8 cellular contexts compared by ENCODE assay signal in the genomic region with DNA sequence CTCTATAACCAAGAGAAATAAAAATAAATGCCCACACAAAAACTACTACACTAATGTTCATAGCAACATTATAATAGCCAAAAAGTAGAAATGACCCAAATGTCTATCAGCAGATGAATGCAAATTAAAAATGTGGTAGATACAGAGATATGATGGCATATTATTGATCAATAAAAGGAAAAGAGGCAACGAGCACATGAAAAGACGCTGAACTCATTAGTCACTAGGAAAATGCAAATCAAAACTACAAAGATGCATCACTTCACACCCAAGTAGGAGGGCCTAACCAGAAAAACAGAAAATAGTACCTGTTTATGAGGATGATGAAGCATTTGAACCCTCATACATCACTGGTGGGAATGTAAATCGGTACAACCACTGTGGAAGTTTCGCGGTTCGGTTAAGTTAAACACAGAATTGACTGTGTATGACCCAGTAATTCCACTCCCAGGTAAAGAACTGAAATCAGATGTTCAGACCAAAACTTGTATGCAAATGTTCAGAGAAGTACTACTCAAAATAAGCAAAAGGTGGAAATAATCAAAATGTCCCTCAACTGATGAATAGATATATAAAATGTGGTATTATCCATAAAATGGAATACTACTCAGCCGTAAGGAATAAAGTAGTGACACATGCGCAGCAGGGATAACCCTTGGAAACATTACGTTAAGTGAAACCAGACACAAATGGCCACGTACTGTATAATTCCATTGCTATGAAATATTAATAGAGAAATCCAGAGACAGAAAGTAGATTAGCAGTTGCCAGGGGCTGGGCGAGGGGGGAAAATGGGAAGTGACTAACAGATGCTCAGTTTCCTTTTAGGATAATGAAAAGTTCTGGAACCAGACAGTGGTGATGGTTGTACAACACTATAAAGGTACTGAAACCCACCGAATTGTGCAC. TPM values are rescaled to one million over a fixed set of nuclear protein-coding genes. Genes with fewer than 3 reads are reported as not detected.
DNase-seq lines count a peak whose midpoint lies in the region; ATAC-seq, FAIRE-seq and TF ChIP-seq lines count a peak whose summit lies in the region.

No MANE protein-coding gene starts in this region.

- H3K4me1 ChIP-seq in GM12878 (ENCODE audit: control insufficient read depth, insufficient read depth, low read length) = peaks cover 12% of the 10 kb centered on the region
- peaks cover 0 to 58% (median 5%) of the 10 kb centered on the region in 3 donors for H3K4me1 ChIP-seq in gastroesophageal sphincter

- TF ChIP-seq EP300 in GM12878 (IDR thresholded peaks at IDR 0.05; ENCODE audit: borderline replicate concordance in 1 of 2, control insufficient read depth in 1 of 2, low read depth in 2 of 2, low read length in 2 of 2) (peak; percentile 93 to 94), gastroesophageal sphincter (IDR thresholded peaks at IDR 0.05) (no peak)

- no peaks in the 10 kb centered on the region for H4K20me1 ChIP-seq in GM12878 (ENCODE audit: control insufficient read depth, insufficient read depth)

- H3K4me3 ChIP-seq in NB4 (ENCODE audit: low read depth, low read length) (peak overlapping the region; percentile 37), GM12878 (peak overlapping the region; percentile 73), gastroesophageal sphincter (no peak overlapping the region)

- peak overlapping the region; percentile 100 for H3K27ac ChIP-seq in GM12878 (ENCODE audit: control insufficient read depth, insufficient read depth)
- no peak overlapping the region for H3K27ac ChIP-seq in gastroesophageal sphincter

- H3K9ac ChIP-seq in GM12878 (ENCODE audit: control insufficient read depth, insufficient read depth, low read length) = peak overlapping the region; percentile 100

- in situ Hi-C loops in GM12878 (cut with MboI) = loop anchor here (25.0 kb wide), 1 partner anchor 1807 kb away; no protein-coding TSS in a partner anchor
- in situ Hi-C loops in ACHN (cut with HindIII; ENCODE audit: low pct_ligation_motif_present, low pct_unique_long_range_greater_than_20kb, low sequenced_read_pairs) = no loop called here

- RAD21 ChIA-PET in GM12878 (lab: Charles Lee; ENCODE audit: unreplicated experiment) = interaction anchor here (1.4 to 4.0 kb wide), 2 partner anchors 17 kb away, joined by 8 to 100 read pairs; no protein-coding TSS in a partner anchor

- H3K9me3 ChIP-seq in GM12878 (replicated peaks; ENCODE audit: control insufficient read depth, insufficient read depth, low read length) = peaks cover 2% of the 10 kb centered on the region; the same call in 2 of the 3 replicates
- no peaks in the 10 kb centered on the region for H3K9me3 ChIP-seq in gastroesophageal sphincter

- TF ChIP-seq CTCF in NB4 (IDR thresholded peaks at IDR 0.05; ENCODE audit: low read depth, low read length) = no peak
- no peak for TF ChIP-seq CTCF in GM12878 (IDR thresholded peaks at IDR 0.05 in 2 of 3, conservative IDR thresholded peaks at IDR 0.05 in 1 of 3; ENCODE audit: control insufficient read depth in 2 of 3, extremely low read depth in 1 of 3, insufficient read depth in 1 of 3, low read depth in 3 of 3, low read length in 3 of 3)
- no peak for TF ChIP-seq CTCF in gastroesophageal sphincter (IDR thresholded peaks at IDR 0.05)

- TSS peak; percentile 20 for BruUV-seq in GM12878 (replicated peaks; lab: Mats Ljungman, UMichigan)

- ATAC-seq in GM12878 (peak; percentile 49), gastroesophageal sphincter (no peak)

- SMC1A ChIA-PET in GM12878 (lab: Charles Lee; ENCODE audit: uncharacterized antibody, unreplicated experiment) = interaction anchor here (5.3 to 7.5 kb wide), 2 partner anchors 17 kb away, joined by 100 to 121 read pairs; no protein-coding TSS in a partner anchor

- no peak overlapping the region for H2AFZ ChIP-seq in GM12878 (ENCODE audit: control insufficient read depth, low read depth, low read length)

- WGBS in GM12878 (ENCODE audit: insufficient coverage, insufficient replicate concordance, low lambda C conversion rate, missing lambda C conversion rate) = 0% methylated on average over 12 of the region's 12 CpGs
- 85 to 87% methylated on average over 11 to 12 of the region's 12 CpGs for WGBS in gastroesophageal sphincter (ENCODE audit: low coverage in 1 of 2), 2 donors

- peak overlapping the region; percentile 79 for H3K4me2 ChIP-seq in GM12878 (ENCODE audit: control insufficient read depth, insufficient read depth)

- CTCF ChIA-PET in GM12878 (lab: Yijun Ruan, JAX) = interaction anchor here (1.1 to 1.4 kb wide), 2 partner anchors 17 to 20 kb away, joined by 3 to 4 read pairs; no protein-coding TSS in a partner anchor

- H3K36me3 ChIP-seq in GM12878 (ENCODE audit: control insufficient read depth in 2 of 2, insufficient read depth in 2 of 2, low read length in 1 of 2) (no peaks in the 10 kb centered on the region; a peak in 2 of 4 replicates), gastroesophageal sphincter (no peaks in the 10 kb centered on the region)

- H3K27me3 ChIP-seq in GM12878 (replicated peaks in 1 of 2; ENCODE audit: control insufficient read depth in 2 of 2, insufficient read depth in 2 of 2, low read length in 1 of 2) = no peaks in the 10 kb centered on the region
- no peaks in the 10 kb centered on the region for H3K27me3 ChIP-seq in gastroesophageal sphincter

- DNase-seq in GM19239 (ENCODE audit: insufficient read length, low spot score) = no peak
- DNase-seq in NB4 (ENCODE audit: low read depth) = no peak
- peak; percentile 98 for DNase-seq in GM12878 (ENCODE audit: low read depth, low spot score)
- DNase-seq in stimulated activated CD4-positive, alpha-beta T cell treated with anti-CD3 and anti-CD28 coated beads, Interleukin-4, amount 100 ng/mL, for 4 hours = peak; percentile 23 to 47
- no peak for DNase-seq in posterior cingulate gyrus
- DNase-seq in ACHN = no peak
- no peak for DNase-seq in SIG-M5 treated with dmso at 0.1 percent for 504 hours (lab: John Stamatoyannopoulos, UW; ENCODE audit: unreplicated experiment)

- POLR2A ChIA-PET in GM12878 (lab: Charles Lee) = interaction anchor here (4.2 to 7.8 kb wide), 2 partner anchors 16 to 17 kb away, joined by 102 to 107 read pairs; no protein-coding TSS in a partner anchor

- no peak for TF ChIP-seq POLR2A in NB4 (IDR thresholded peaks at IDR 0.05; ENCODE audit: extremely low read depth, insufficient read length)
- TF ChIP-seq POLR2A in GM12878 (IDR thresholded peaks at IDR 0.05; ENCODE audit: low read depth, low read length) = peak; percentile 55; the same call in 1 of the 2 replicates
- TF ChIP-seq POLR2A in gastroesophageal sphincter (IDR thresholded peaks at IDR 0.05) = no peak

- H3K79me2 ChIP-seq in GM12878 (ENCODE audit: control insufficient read depth, insufficient read depth, low read length) = peaks cover 80% of the 10 kb centered on the region

- FAIRE-seq in GM19239 (lab: Jason Lieb, UNC) (peak; percentile 88), GM12878 (lab: Jason Lieb, UNC) (peak; percentile 91)

- no peak for TF ChIP-seq RAD21 in GM12878 (IDR thresholded peaks at IDR 0.05; ENCODE audit: insufficient read depth, low read depth, low read length)

- intact Hi-C loops in GM12878 (cut with micrococcal nuclease; ENCODE audit: unreplicated experiment) = loop anchor here (1.0 to 10.0 kb wide), 3 partner anchors 18 to 185 kb away; no protein-coding TSS in a partner anchor
- intact Hi-C loops in posterior cingulate gyrus (cut with DNase I) = loop anchor here (5.0 kb wide), 1 partner anchor 157 kb away; a partner anchor contains a TSS

TF ChIP-seq in GM12878, 131 proteins besides CTCF, POLR2A, EP300 and RAD21 (continues in another document):
- TF ChIP-seq MEF2A (IDR thresholded peaks at IDR 0.05; ENCODE audit: insufficient read depth, low read depth, low read length) = peak; percentile 58; the same call in 1 of the 2 replicates
- no peak for TF ChIP-seq PML (IDR thresholded peaks at IDR 0.05; ENCODE audit: low read length)
- no peak for TF ChIP-seq KAT2A (conservative IDR thresholded peaks at IDR 0.05; ENCODE audit: control insufficient read depth, low read depth, low read length)

RNA-seq across cellular contexts. Expression of a gene that starts 3.1 kb away (rescaled TPM):
- total RNA-seq in GM12878 (2013; cell fraction: nucleolus; rRNA removed) = 676 and 708 TPM in 2 replicates
- total RNA-seq in GM12878 (2014; rRNA removed) (59.0 and 70.8 TPM in 2 replicates), GM12878 (2014; rRNA removed; fragmentation: Illumina TruSeq; extraction: Trizol) (69.9 and 80.4 TPM in 2 replicates), GM12878 (2021) (96.6 and 99.3 TPM in 2 replicates), gastroesophageal sphincter (10 to 100 TPM; 39.2 to 83.1 (median 51.5) TPM)
- polyA plus RNA-seq in GM12878 (2011; ENCODE audit: low read depth) = 58.8 TPM
- polyA plus RNA-seq in GM12878 (2011; rRNA removed) (104 and 161 TPM in 2 replicates), GM12878 (2014; fragmentation: Illumina TruSeq; extraction: Trizol) (81.1 and 116 TPM in 2 replicates), GM12878 (2014; fragmentation: Nextera tagmentation; extraction: Ambion mirVana) (10 to 100 TPM; 21.2 to 39.0 TPM), GM12878 (2014; rRNA removed) (53.9 and 68.2 TPM in 2 replicates), GM12878 (2016; fragmentation: Nextera tagmentation; extraction: Ambion mirVana) (100 to 1,000 TPM in 1 of 2 experiments, 10 to 100 TPM in 1; 95.2 to 115 TPM)
- polyA plus RNA-seq in GM12878 (2011; cell fraction: cytosol; rRNA removed) = 28.8 and 36.5 TPM in 2 replicates
- polyA plus RNA-seq in GM12878 (2011; cell fraction: nucleus; rRNA removed) = 106 and 121 TPM in 2 replicates
- 83.2 and 96.2 TPM in 2 replicates for polyA plus RNA-seq in GM12878 (2012)
- polyA minus RNA-seq in GM12878 (2011; rRNA and poly(A)+ RNA removed) = 75.9 and 98.8 TPM in 2 replicates
- polyA minus RNA-seq in GM12878 (2011; cell fraction: cytosol; rRNA and poly(A)+ RNA removed) = 30.8 and 37.0 TPM in 2 replicates
- polyA minus RNA-seq in GM12878 (2011; cell fraction: nucleus; rRNA and poly(A)+ RNA removed) = 81.0 and 94.2 TPM in 2 replicates

RNA-seq across cellular contexts. Expression of a gene that starts 32.2 kb away (rescaled TPM):
- not detected in 2 replicates for total RNA-seq in GM12878 (2013; cell fraction: nucleolus; rRNA removed)
- 0.23 TPM in 1 of 2 replicates, not detected in the other for total RNA-seq in GM12878 (2014; rRNA removed)
- not detected in 2 replicates for total RNA-seq in GM12878 (2014; rRNA removed; fragmentation: Illumina TruSeq; extraction: Trizol)
- 0.08 TPM in 1 of 2 replicates, not detected in the other for total RNA-seq in GM12878 (2021)
- not detected for polyA plus RNA-seq in GM12878 (2011; ENCODE audit: low read depth)
- not detected in 2 replicates for polyA plus RNA-seq in GM12878 (2011; rRNA removed)
- 0.01 TPM in 1 of 2 replicates, not detected in the other for polyA plus RNA-seq in GM12878 (2011; cell fraction: cytosol; rRNA removed)
- polyA plus RNA-seq in GM12878 (2011; cell fraction: nucleus; rRNA removed) = 0.04 and 0.06 TPM in 2 replicates
- 0.13 and 0.28 TPM in 2 replicates for polyA plus RNA-seq in GM12878 (2012)
- not detected in 2 replicates for polyA plus RNA-seq in GM12878 (2014; fragmentation: Illumina TruSeq; extraction: Trizol)
- polyA plus RNA-seq in GM12878 (2014; fragmentation: Nextera tagmentation; extraction: Ambion mirVana) = under 1 TPM in 1 of 2 experiments, not detected in 1; 0.11 TPM
- 0.04 TPM in 1 of 2 replicates, not detected in the other for polyA plus RNA-seq in GM12878 (2014; rRNA removed)
- not detected for polyA plus RNA-seq in GM12878 (2016; fragmentation: Nextera tagmentation; extraction: Ambion mirVana)
- not detected in 2 replicates for polyA minus RNA-seq in GM12878 (2011; rRNA and poly(A)+ RNA removed)
- not detected in 2 replicates for polyA minus RNA-seq in GM12878 (2011; cell fraction: cytosol; rRNA and poly(A)+ RNA removed)
- not detected in 2 replicates for polyA minus RNA-seq in GM12878 (2011; cell fraction: nucleus; rRNA and poly(A)+ RNA removed)
- total RNA-seq in gastroesophageal sphincter = under 1 TPM in 1 of 4 donors, not detected in 3; 0.08 TPM

Comparison
In these comparisons a context has a peak if more than half of its experiments do, and no peak if none do; other contexts are left out.
1. DNase-seq: peak in GM12878 (single experiment) and stimulated activated CD4-positive, alpha-beta T cell treated with anti-CD3 and anti-CD28 coated beads, Interleukin-4, amount 100 ng/mL, for 4 hours (2 of 2); none in GM19239 (single experiment), NB4 (single experiment), posterior cingulate gyrus (0 of 10), ACHN (single experiment) and SIG-M5 treated with dmso at 0.1 percent for 504 hours (single experiment).
2. H3K4me3 ChIP-seq: peak in NB4 (single experiment) and GM12878 (single experiment); none in gastroesophageal sphincter (0 of 2).